In the genomic region with DNA sequence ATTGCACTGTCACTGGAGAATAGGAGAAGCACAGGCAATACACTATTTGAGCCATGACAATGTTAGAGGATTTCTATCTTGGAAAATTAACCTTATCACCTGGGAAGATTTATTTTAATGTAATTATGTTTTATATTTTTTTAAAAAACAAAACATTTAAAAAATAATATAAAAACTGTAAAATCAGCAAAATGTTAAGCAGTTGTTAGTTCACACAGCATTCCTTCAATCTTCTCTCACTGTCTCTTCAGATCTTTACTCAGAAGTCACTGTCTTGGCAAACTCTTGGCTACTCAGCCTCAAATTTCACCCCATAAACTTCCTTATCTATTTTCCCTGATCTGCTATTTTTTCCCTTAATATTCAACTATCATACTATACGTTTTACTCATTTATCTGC, we compare ENCODE assay signal across 31 cellular contexts.
DNase-seq lines count a peak whose midpoint lies in the region; ATAC-seq, FAIRE-seq and TF ChIP-seq lines count a peak whose summit lies in the region.
"Had no signal": no experiment of that assay in that cellular context is flagged by ENCODE, and none has a peak within 500 bp of the region (broad histone marks: within the 10 kb centered on the region; RNA-seq: fewer than 3 reads in every experiment).

No MANE protein-coding gene starts in this region.

- H3K4me2 ChIP-seq in HepG2 (ENCODE audit: low read depth, low read length) (no peak overlapping the region), A549 (no peak overlapping the region), IMR-90 (ENCODE audit: low read depth, low read length) (no peak overlapping the region), K562 (ENCODE audit: insufficient read depth, low read length) (no peak overlapping the region)
- H3K4me2 ChIP-seq: BLaER1; BLaER1 treated with 17β-estradiol and CSF1 and Interleukin-3, amounts not matched to agents 10 nM and 100 nM had no signal

- H3K27ac ChIP-seq in HepG2 (ENCODE audit: extremely low read length, insufficient read depth, low read length) (no peak overlapping the region), right lobe of liver (no peak overlapping the region), A549 (no peak overlapping the region), IMR-90 (ENCODE audit: insufficient read depth, low read length) (no peak overlapping the region), K562 (ENCODE audit: extremely low read depth, low read depth, low read length) (no peak overlapping the region)
- H3K27ac ChIP-seq: 22Rv1; BLaER1; BLaER1 treated with 17β-estradiol and CSF1 and Interleukin-3, amounts not matched to agents 10 nM and 100 nM; C4-2B had no signal

- no peak overlapping the region for H2BK15ac ChIP-seq in IMR-90 (ENCODE audit: low read depth, low read length)

- H4K91ac ChIP-seq in IMR-90 (ENCODE audit: insufficient read depth, low read depth, low read length), result no peak overlapping the region

- H3K9ac ChIP-seq in HepG2 (ENCODE audit: insufficient read depth, low read depth, low read length) (no peak overlapping the region), IMR-90 (ENCODE audit: low read depth, low read length) (no peak overlapping the region), K562 (ENCODE audit: insufficient read depth in 1 of 2, low read depth in 2 of 2, low read length in 2 of 2) (no peak overlapping the region)
- H3K9ac ChIP-seq: BLaER1; BLaER1 treated with 17β-estradiol and CSF1 and Interleukin-3, amounts not matched to agents 10 nM and 100 nM had no signal

- no peak overlapping the region for H2AFZ ChIP-seq in HepG2 (ENCODE audit: low read length)
- H2AFZ ChIP-seq in IMR-90 (replicated peaks; ENCODE audit: low read length, poor library complexity), result no peak overlapping the region
- H2AFZ ChIP-seq in K562 (ENCODE audit: low read depth, low read length), result no peak overlapping the region

- dilution Hi-C loops in IMR-90 (cut with HindIII; ENCODE audit: low sequenced_read_pairs, unreplicated experiment), result no loop called here

- TF ChIP-seq EP300 in HepG2 (IDR thresholded peaks at IDR 0.05; ENCODE audit: low read depth in 2 of 2, low read length in 2 of 2), result no peak
- no peak for TF ChIP-seq EP300 in HepG2 (CRISPR knock-in tag; IDR thresholded peaks at IDR 0.05; ENCODE audit: borderline replicate concordance)
- no peak for TF ChIP-seq EP300 in A549 (IDR thresholded peaks at IDR 0.05)
- TF ChIP-seq EP300 in K562 (IDR thresholded peaks at IDR 0.05; ENCODE audit: low read length), result no peak

- H3K79me1 ChIP-seq in IMR-90 (ENCODE audit: low read depth in 1 of 2, low read length in 2 of 2), result no peaks in the 10 kb centered on the region

- no peak overlapping the region for H3K14ac ChIP-seq in IMR-90 (replicated peaks; ENCODE audit: low read depth, low read length)

- no peak overlapping the region for H3K23ac ChIP-seq in IMR-90 (ENCODE audit: low read depth, low read length)

- no peak overlapping the region for H3K4me3 ChIP-seq in HepG2 (replicated peaks in 1 of 3; ENCODE audit: insufficient read depth in 1 of 3, low read depth in 2 of 3, low read length in 3 of 3)
- H3K4me3 ChIP-seq in right lobe of liver, result no peak overlapping the region
- no peak overlapping the region for H3K4me3 ChIP-seq in A549
- H3K4me3 ChIP-seq in IMR-90 (ENCODE audit: insufficient read depth, low read depth, low read length), result no peak overlapping the region
- no peak overlapping the region for H3K4me3 ChIP-seq in K562
- H3K4me3 ChIP-seq: BLaER1; BLaER1 treated with 17β-estradiol and CSF1 and Interleukin-3, amounts not matched to agents 10 nM and 100 nM had no signal

- TF ChIP-seq CTCF in HepG2 (CRISPR knock-in tag; IDR thresholded peaks at IDR 0.05) (no peak), right lobe of liver (IDR thresholded peaks at IDR 0.05) (no peak), A549 (IDR thresholded peaks at IDR 0.05) (no peak), IMR-90 (conservative IDR thresholded peaks at IDR 0.05; ENCODE audit: low read depth, low read length) (no peak), K562 (IDR thresholded peaks at IDR 0.05 in 2 of 3, conservative IDR thresholded peaks at IDR 0.05 in 1 of 3; ENCODE audit: insufficient read depth in 2 of 3, low read depth in 1 of 3, low read length in 3 of 3) (no peak), GM10266 (IDR thresholded peaks at IDR 0.05; ENCODE audit: control insufficient read depth, insufficient read depth, low read depth, missing control alignments) (no peak)

- H3K18ac ChIP-seq in IMR-90 (ENCODE audit: low read depth, low read length), result no peak overlapping the region

- BruUV-seq in HepG2 (replicated peaks; lab: Mats Ljungman, UMichigan) (no TSS peak), IMR-90 (replicated peaks; lab: Mats Ljungman, UMichigan) (no TSS peak), K562 (replicated peaks; lab: Mats Ljungman, UMichigan) (no TSS peak)

- H3K9me3 ChIP-seq in HepG2 (ENCODE audit: low read length), result no peaks in the 10 kb centered on the region
- H3K9me3 ChIP-seq in right lobe of liver, result no peaks in the 10 kb centered on the region
- H3K9me3 ChIP-seq in A549, result no peaks in the 10 kb centered on the region
- no peaks in the 10 kb centered on the region for H3K9me3 ChIP-seq in IMR-90 (ENCODE audit: control insufficient read depth, insufficient read depth, low read length)
- H3K9me3 ChIP-seq in K562 (replicated peaks; ENCODE audit: control insufficient read depth, insufficient read depth, low read depth, low read length), result no peaks in the 10 kb centered on the region
- H3K9me3 ChIP-seq: BE2C; BLaER1; BLaER1 treated with 17β-estradiol and CSF1 and Interleukin-3, amounts not matched to agents 10 nM and 100 nM; Caco-2 had no signal

- no peak overlapping the region for H4K5ac ChIP-seq in IMR-90 (ENCODE audit: low read depth, low read length)

- no peaks in the 10 kb centered on the region for H3K4me1 ChIP-seq in HepG2 (ENCODE audit: insufficient read depth, low read length)
- H3K4me1 ChIP-seq in right lobe of liver, result no peaks in the 10 kb centered on the region
- H3K4me1 ChIP-seq in A549, result no peaks in the 10 kb centered on the region
- no peaks in the 10 kb centered on the region for H3K4me1 ChIP-seq in IMR-90 (ENCODE audit: control insufficient read depth, insufficient read depth, low read length)
- no peaks in the 10 kb centered on the region for H3K4me1 ChIP-seq in K562 (replicated peaks in 1 of 2; ENCODE audit: control insufficient read depth in 2 of 2, insufficient read depth in 2 of 2, low read length in 2 of 2)
- H3K4me1 ChIP-seq: BE2C; BLaER1; BLaER1 treated with 17β-estradiol and CSF1 and Interleukin-3, amounts not matched to agents 10 nM and 100 nM; Caco-2 had no signal

- ATAC-seq in HepG2 (no peak), right lobe of liver (no peak), A549 (no peak), IMR-90 (ENCODE audit: low read depth) (no peak), K562 (no peak)
- ATAC-seq: CD8-positive, alpha-beta T cell had no signal

- no peak overlapping the region for H3K56ac ChIP-seq in IMR-90 (ENCODE audit: extremely low read depth, insufficient read depth, low read length)

- H2BK20ac ChIP-seq in IMR-90 (ENCODE audit: low read depth, low read length), result no peak overlapping the region

- POLR2A ChIA-PET in HepG2 (lab: Yijun Ruan, JAX) (no interaction called here), A549 (lab: Yijun Ruan, JAX) (no interaction called here), IMR-90 (lab: Charles Lee; ENCODE audit: unreplicated experiment) (no interaction called here), K562 (lab: Yijun Ruan, JAX) (no interaction called here)

- H3K27me3 ChIP-seq in HepG2 (ENCODE audit: control insufficient read depth in 1 of 2, insufficient read depth in 2 of 2, low read length in 2 of 2), result no peaks in the 10 kb centered on the region
- H3K27me3 ChIP-seq in right lobe of liver, result no peaks in the 10 kb centered on the region
- H3K27me3 ChIP-seq in IMR-90 (ENCODE audit: control insufficient read depth, insufficient read depth, low read length), result no peaks in the 10 kb centered on the region
- H3K27me3 ChIP-seq in K562 (ENCODE audit: control insufficient read depth in 2 of 2, insufficient read depth in 2 of 2, low read length in 2 of 2), result no peaks in the 10 kb centered on the region
- H3K27me3 ChIP-seq: BE2C; BLaER1; BLaER1 treated with 17β-estradiol and CSF1 and Interleukin-3, amounts not matched to agents 10 nM and 100 nM had no signal

- CTCF ChIA-PET in HepG2 (lab: Yijun Ruan, JAX; ENCODE audit: low intra/inter-chr PET ratio, low total read pairs) (no interaction called here), A549 (lab: Yijun Ruan, JAX) (no interaction called here), IMR-90 (lab: Yijun Ruan, JAX) (interaction anchor here (0.5 to 0.7 kb wide), 2 partner anchors 34 to 114 kb away, joined by 3 to 4 read pairs; no protein-coding TSS in a partner anchor), K562 (lab: Yijun Ruan, JAX; ENCODE audit: low intra/inter-chr PET ratio) (no interaction called here)

- H4K8ac ChIP-seq in IMR-90 (ENCODE audit: low read depth in 2 of 2, low read length in 2 of 2), result no peak overlapping the region

- no peak overlapping the region for H2AK9ac ChIP-seq in IMR-90 (replicated peaks; ENCODE audit: low read depth, low read length, poor library complexity)

- in situ Hi-C loops in HepG2 (cut with HindIII; ENCODE audit: extremely low pct_ligation_motif_present, low pct_unique_long_range_greater_than_20kb) (no loop called here), IMR-90 (cut with MboI; ENCODE audit: low sequenced_read_pairs) (no loop called here), K562 (cut with MboI) (no loop called here)

- H3K79me2 ChIP-seq in HepG2 (ENCODE audit: insufficient read depth, low read length) (no peaks in the 10 kb centered on the region), K562 (ENCODE audit: control insufficient read depth, insufficient read depth, low read length) (no peaks in the 10 kb centered on the region)

- no peak overlapping the region for H2BK5ac ChIP-seq in IMR-90 (ENCODE audit: low read depth, low read length, poor library complexity, severe bottlenecking)

- no peaks in the 10 kb centered on the region for H3K36me3 ChIP-seq in HepG2 (replicated peaks in 1 of 2; ENCODE audit: control insufficient read depth in 1 of 2, insufficient read depth in 2 of 2, low read length in 2 of 2)
- H3K36me3 ChIP-seq in right lobe of liver, result no peaks in the 10 kb centered on the region
- no peaks in the 10 kb centered on the region for H3K36me3 ChIP-seq in IMR-90 (ENCODE audit: control insufficient read depth, insufficient read depth, low read length)
- no peaks in the 10 kb centered on the region for H3K36me3 ChIP-seq in K562 (ENCODE audit: control insufficient read depth, insufficient read depth, low read length)
- H3K36me3 ChIP-seq: BE2C; BLaER1; BLaER1 treated with 17β-estradiol and CSF1 and Interleukin-3, amounts not matched to agents 10 nM and 100 nM had no signal

- intact Hi-C loops in HepG2 (cut with micrococcal nuclease; ENCODE audit: unreplicated experiment) (no loop called here), right lobe of liver (cut with DNase I) (no loop called here), IMR-90 (cut with micrococcal nuclease) (no loop called here), K562 (cut with micrococcal nuclease) (no loop called here)

- FAIRE-seq in HepG2 (lab: Jason Lieb, UNC) (no peak), A549 (lab: Jason Lieb, UNC) (no peak), K562 (lab: Jason Lieb, UNC) (no peak)
- FAIRE-seq: A204.1, D721Med had no signal

- no peaks in the 10 kb centered on the region for H4K20me1 ChIP-seq in HepG2 (ENCODE audit: insufficient read depth, low read length)
- H4K20me1 ChIP-seq in IMR-90 (ENCODE audit: insufficient read depth, low read length), result no peaks in the 10 kb centered on the region
- H4K20me1 ChIP-seq in K562 (replicated peaks; ENCODE audit: control insufficient read depth, insufficient read depth, low read length), result no peaks in the 10 kb centered on the region
- H4K20me1 ChIP-seq: BLaER1; BLaER1 treated with 17β-estradiol and CSF1 and Interleukin-3, amounts not matched to agents 10 nM and 100 nM had no signal

- DNase-seq in HepG2 (ENCODE audit: low spot score), result no peak
- DNase-seq in right lobe of liver, result no peak
- DNase-seq in A549 (ENCODE audit: low read depth in 1 of 2, low spot score in 1 of 2), result no peak
- DNase-seq in IMR-90, result no peak
- no peak for DNase-seq in K562 (ENCODE audit: extremely low read depth in 1 of 4, low spot score in 3 of 4)
- no peak for DNase-seq in GM10266 (ENCODE audit: extremely low spot score)
- no peak for DNase-seq in NCI-H524 treated with DMSO at 0.1 percent for 48 hours (lab: John Stamatoyannopoulos, UW)
- DNase-seq in HPDE6-E6E7 (ENCODE audit: extremely low spot score), result no peak
- DNase-seq: 8988T; BE2C; C1 segment of cervical spinal cord; Calu3; CD4-positive, alpha-beta memory T cell; CD4-positive, alpha-beta T cell; CD4-positive, CD25-positive, alpha-beta regulatory T cell; CD8-positive, alpha-beta memory T cell; CD8-positive, alpha-beta T cell; COR-L47; DMS 273 treated with DMSO at 0.1 percent for 48 hours; DMS153; DMS79; DMS79 treated with DMSO at 0.1 percent for 48 hours; DND-41; EL had no signal

- TF ChIP-seq POLR2A in HepG2 (IDR thresholded peaks at IDR 0.05; ENCODE audit: insufficient read depth in 1 of 2, low read depth in 2 of 2, low read length in 2 of 2), result no peak
- no peak for TF ChIP-seq POLR2A in right lobe of liver (IDR thresholded peaks at IDR 0.05)
- TF ChIP-seq POLR2A in A549 (IDR thresholded peaks at IDR 0.05; ENCODE audit: low read length), result no peak
- no peak for TF ChIP-seq POLR2A in IMR-90 (IDR thresholded peaks at IDR 0.05; ENCODE audit: low read depth, low read length)
- no peak for TF ChIP-seq POLR2A in K562 (conservative IDR thresholded peaks at IDR 0.05)

- H3K4ac ChIP-seq in IMR-90 (ENCODE audit: low read depth, low read length), result no peak overlapping the region

- 2% methylated on average over 1 of the region's 1 CpG for WGBS in HepG2 (ENCODE audit: low lambda C conversion rate)
- WGBS in right lobe of liver (ENCODE audit: insufficient coverage, low coverage, low lambda C conversion rate, missing lambda C conversion rate), result 21% methylated on average over 1 of the region's 1 CpG
- WGBS in A549 (ENCODE audit: missing lambda C conversion rate), result 55% methylated on average over 1 of the region's 1 CpG
- no CpG with 5 or more reads among the region's 1 CpG for WGBS in IMR-90 (ENCODE audit: extremely low coverage in 2 of 2, insufficient read length in 1 of 2), 2 experiments
- 0% methylated on average over 1 of the region's 1 CpG for WGBS in K562 (ENCODE audit: insufficient coverage, low coverage, missing lambda C conversion rate)

- TF ChIP-seq RAD21 in HepG2 (CRISPR knock-in tag; IDR thresholded peaks at IDR 0.05) (no peak), A549 (conservative IDR thresholded peaks at IDR 0.05 in 1 of 2, IDR thresholded peaks at IDR 0.05 in 1 of 2) (no peak), IMR-90 (IDR thresholded peaks at IDR 0.05; ENCODE audit: low read length) (no peak), K562 (CRISPR knock-in tag; conservative IDR thresholded peaks at IDR 0.05 in 1 of 2, IDR thresholded peaks at IDR 0.05 in 1 of 2) (no peak)

- no peak overlapping the region for H2BK120ac ChIP-seq in IMR-90 (ENCODE audit: low read depth, low read length)

- H2AK5ac ChIP-seq in IMR-90 (ENCODE audit: low read depth, low read length), result no peak overlapping the region

- no peaks in the 10 kb centered on the region for H3K9me1 ChIP-seq in IMR-90 (ENCODE audit: insufficient read depth, low read length)
- no peaks in the 10 kb centered on the region for H3K9me1 ChIP-seq in K562 (ENCODE audit: control insufficient read depth, insufficient read depth, low read length)
